In genomic region chr6:108432143-108432542, GRCh38 we compare ENCODE assay signal across 26 cellular contexts.
"Had no signal": no experiment of that assay in that cellular context is flagged by ENCODE, and none has a peak within 500 bp of the region (broad histone marks: within the 10 kb centered on the region; RNA-seq: fewer than 3 reads in every experiment).

No MANE protein-coding gene starts in this region.

- H3K27me3 ChIP-seq: colonic mucosa, dorsolateral prefrontal cortex, esophagus muscularis mucosa, esophagus squamous epithelium, foreskin keratinocyte, gastrocnemius medialis, gastroesophageal sphincter, heart left ventricle, heart right ventricle had no signal

- ATAC-seq: effector memory CD8-positive, alpha-beta T cell; esophagus mucosa; foreskin keratinocyte; gastroesophageal sphincter had no signal

- H3K4me1 ChIP-seq: colonic mucosa, esophagus muscularis mucosa, esophagus squamous epithelium, foreskin keratinocyte, gastrocnemius medialis, gastroesophageal sphincter had no signal

- H3K9me3 ChIP-seq: colonic mucosa, esophagus squamous epithelium, gastrocnemius medialis, gastroesophageal sphincter had no signal

- H3K36me3 ChIP-seq: colonic mucosa, esophagus muscularis mucosa, esophagus squamous epithelium, gastrocnemius medialis, gastroesophageal sphincter, heart left ventricle had no signal

- H3K4me3 ChIP-seq: colonic mucosa, coronary artery, dorsolateral prefrontal cortex, esophagus muscularis mucosa, esophagus squamous epithelium, gastrocnemius medialis, gastroesophageal sphincter, heart left ventricle, heart right ventricle had no signal

- FAIRE-seq: colon, endometrium, endothelial cell of umbilical vein, frontal cortex had no signal

- H3K27ac ChIP-seq: colonic mucosa, coronary artery, dorsolateral prefrontal cortex, epithelial cell of prostate, esophagus muscularis mucosa, esophagus squamous epithelium, foreskin keratinocyte, gastrocnemius medialis, gastroesophageal sphincter had no signal

- DNase-seq: colonic mucosa; cortex of kidney; dorsolateral prefrontal cortex; effector CD4-positive, alpha-beta T cell; effector CD8-positive, alpha-beta T cell; effector memory CD4-positive, alpha-beta T cell; effector memory CD8-positive, alpha-beta T cell; endodermal cell; esophagus squamous epithelium; foreskin fibroblast; foreskin melanocyte; gastrocnemius medialis; glutamatergic neuron; head of caudate nucleus; heart left ventricle had no signal
